8 cellular contexts compared by ENCODE assay signal in the genomic region with DNA sequence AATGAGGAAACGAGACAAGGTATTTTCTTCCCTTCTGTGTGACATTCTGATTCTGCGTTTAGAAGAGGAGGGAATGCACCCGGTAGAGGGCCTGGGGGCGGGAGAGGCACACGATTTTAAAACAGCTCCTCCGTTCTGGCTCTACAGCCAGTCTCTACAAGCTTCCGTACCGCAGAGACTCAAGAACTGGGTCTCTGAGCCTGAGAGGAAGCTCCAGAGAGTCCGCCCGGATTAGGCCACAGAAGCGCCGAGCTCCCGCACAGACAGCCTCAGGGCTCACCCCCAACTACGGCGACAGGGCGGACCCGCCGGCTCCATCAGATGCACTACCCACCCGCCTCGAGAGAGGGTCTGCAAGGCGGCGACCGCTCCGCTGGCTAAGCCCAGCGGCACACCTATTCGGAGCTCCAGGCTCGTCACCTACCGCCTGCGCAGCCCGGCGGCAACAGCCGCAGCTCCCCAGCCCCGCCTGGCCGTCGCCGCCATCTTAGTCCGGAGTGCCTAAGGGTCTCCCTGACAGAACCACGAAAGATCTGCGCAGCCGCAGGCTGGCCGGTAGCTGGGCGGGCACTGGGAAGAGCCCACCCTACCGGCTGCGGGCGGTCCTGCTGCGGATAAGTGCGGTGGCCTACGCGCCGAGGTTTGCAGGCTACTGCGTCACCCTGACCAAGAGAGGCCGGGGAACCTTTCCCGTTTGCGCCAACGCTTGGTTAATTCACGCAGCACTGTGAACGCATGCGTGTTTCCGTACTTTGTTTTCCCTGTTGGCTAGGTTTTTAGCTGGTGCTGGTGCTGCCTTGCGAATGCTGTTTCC. TPM values are rescaled to one million over a fixed set of nuclear protein-coding genes. Genes with fewer than 3 reads are reported as not detected.
A peak's percentile ranks its signal among the peaks of the same experiment; 100 is the strongest.
DNase-seq lines count a peak whose midpoint lies in the region; ATAC-seq, FAIRE-seq and TF ChIP-seq lines count a peak whose summit lies in the region.

A gene (minus strand): TSS at position 499 of the 814 bp plus-strand sequence. CDS start 13 bp downstream, at position 486.

- WGBS in psoas muscle, 3 donors = 0 to 1% (median 0%) methylated on average over 56 to 60 of the region's 60 CpGs

- no peaks in the 10 kb centered on the region for H3K9me3 ChIP-seq in T-helper 17 cell (ENCODE audit: control insufficient read depth, low read length, poor library complexity, severe bottlenecking)
- no peaks in the 10 kb centered on the region for H3K9me3 ChIP-seq in left ventricle myocardium inferior (replicated peaks)
- H3K9me3 ChIP-seq in psoas muscle = no peaks in the 10 kb centered on the region

- H3K27me3 ChIP-seq in left ventricle myocardium inferior (ENCODE audit: low read depth) (no peaks in the 10 kb centered on the region), psoas muscle (ENCODE audit: insufficient read depth in 3 of 3, low read length in 2 of 3) (no peaks in the 10 kb centered on the region)

- peaks cover 15% of the 10 kb centered on the region for H3K4me1 Mint-ChIP-seq in T-helper 17 cell

- TF ChIP-seq POLR2A in GM15510 (IDR thresholded peaks at IDR 0.05; ENCODE audit: borderline replicate concordance, extremely low read depth, insufficient read length) = peak; percentile 95

- peak within 1 kb of the TSS; percentile 93 for H3K4me3 Mint-ChIP-seq in T-helper 17 cell

- H3K27me3 Mint-ChIP-seq in T-helper 17 cell = no peaks in the 10 kb centered on the region

- intact Hi-C loops in left ventricle myocardium inferior (cut with micrococcal nuclease) (no loop called here), psoas muscle (cut with DNase I) (no loop called here)

- peak within 1 kb of the TSS; percentile 86 for H3K4me3 ChIP-seq in left ventricle myocardium inferior
- peak within 1 kb of the TSS; percentile 86 for H3K4me3 ChIP-seq in psoas muscle

- FAIRE-seq in urothelium cell line (lab: Jason Lieb, UNC) = peak; percentile 78

- H3K4me1 ChIP-seq in left ventricle myocardium inferior = peaks cover 42% of the 10 kb centered on the region
- peaks cover 15% of the 10 kb centered on the region for H3K4me1 ChIP-seq in psoas muscle

- H3K27ac ChIP-seq in left ventricle myocardium inferior (replicated peaks) = peak within 1 kb of the TSS; percentile 96
- H3K27ac ChIP-seq in psoas muscle = peak within 1 kb of the TSS; percentile 96

- TF ChIP-seq CTCF in left ventricle myocardium inferior (IDR thresholded peaks at IDR 0.05; ENCODE audit: borderline replicate concordance) (peak; percentile 82), psoas muscle (IDR thresholded peaks at IDR 0.05) (peak; percentile 71)

- H3K36me3 ChIP-seq in left ventricle myocardium inferior = peaks cover under 1% of the 10 kb centered on the region
- H3K36me3 ChIP-seq in psoas muscle (ENCODE audit: insufficient read depth in 1 of 2, low read depth in 1 of 2) = no peaks in the 10 kb centered on the region

- peak; percentile 88 for DNase-seq in NCI-H1694 treated with DMSO at 0.1 percent for 48 hours (lab: John Stamatoyannopoulos, UW)
- peak; percentile 69 to 75 (median 71) for DNase-seq in T-helper 17 cell
- DNase-seq in amygdala (lab: John Stamatoyannopoulos, UW) = peak; percentile 73 to 95 (median 90)
- peak; percentile 94 for DNase-seq in left ventricle myocardium inferior
- DNase-seq in psoas muscle = peak; percentile 94 to 97
- peak; percentile 100 for DNase-seq in urothelium cell line (ENCODE audit: low spot score)

- no peaks in the 10 kb centered on the region for H3K36me3 Mint-ChIP-seq in T-helper 17 cell (ENCODE audit: low read depth)

- H3K27ac Mint-ChIP-seq in T-helper 17 cell = peak within 1 kb of the TSS; percentile 97

- ATAC-seq in HG02885 (IDR thresholded peaks at IDR 0.05; ENCODE audit: poor library complexity, unreplicated experiment) = peak; percentile 95
- ATAC-seq in T-helper 17 cell = peak; percentile 83
- peak; percentile 98 to 99 (median 98) for ATAC-seq in psoas muscle

RNA-seq across cellular contexts. Expression of the gene that starts here (rescaled TPM):
- total RNA-seq in T-helper 17 cell (10 to 100 TPM; 17.8 to 23.2 TPM), left ventricle myocardium inferior (117 TPM), psoas muscle (10 to 100 TPM; 67.6 to 98.5 (median 79.2) TPM)
- polyA plus RNA-seq in psoas muscle = 100 to 1,000 TPM in 1 of 3 donors, 10 to 100 TPM in 2; 36.5 to 112 (median 99.0) TPM

Comparison
In these comparisons a context has a peak if more than half of its experiments do, and no peak if none do; other contexts are left out.
1. Peak in every context shown above with its lines: DNase-seq, ATAC-seq, H3K4me3 ChIP-seq and H3K27ac ChIP-seq.